17 cellular contexts compared by ENCODE assay signal in the genomic region with DNA sequence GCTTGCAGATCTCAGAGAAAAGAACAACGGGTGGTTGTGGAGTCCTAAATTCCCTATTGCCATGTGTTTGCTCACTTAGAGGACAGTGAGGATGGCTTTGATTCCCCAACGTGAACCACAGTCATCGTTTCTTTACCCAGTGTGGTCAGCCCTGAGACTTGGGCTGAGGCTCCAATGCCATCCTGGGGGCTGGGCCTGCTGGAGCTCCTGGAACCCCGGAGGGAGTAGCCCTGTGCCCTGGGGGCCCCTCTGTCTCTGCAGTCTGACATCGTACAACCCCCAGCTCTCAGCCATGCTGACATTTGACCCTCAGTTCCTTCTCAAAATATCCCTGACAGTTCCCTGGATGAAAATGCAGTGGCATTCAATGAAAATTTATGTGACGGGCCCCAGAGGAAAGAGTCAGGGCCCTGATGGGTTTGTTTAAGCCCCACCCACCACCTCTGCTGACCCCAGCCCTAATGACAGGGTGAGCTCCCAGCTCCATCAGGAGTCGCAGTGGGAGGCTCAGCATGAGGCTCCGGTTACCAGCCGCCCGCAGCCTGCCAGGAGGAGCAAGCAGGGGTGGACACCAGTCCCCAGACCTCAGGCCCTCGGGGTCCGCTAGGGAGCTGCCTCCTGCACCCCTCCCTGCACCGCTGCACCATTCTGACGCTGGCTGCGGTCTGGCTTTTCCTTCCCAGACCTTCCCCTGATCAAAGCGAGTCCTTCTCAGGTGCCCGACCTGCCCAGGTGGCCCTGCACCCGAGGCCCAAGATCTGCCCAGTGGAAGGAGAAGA.
"Had no signal": no experiment of that assay in that cellular context is flagged by ENCODE, and none has a peak within 500 bp of the region (broad histone marks: within the 10 kb centered on the region; RNA-seq: fewer than 3 reads in every experiment).

No MANE protein-coding gene starts in this region.

- H3K4me1 ChIP-seq: heart left ventricle, right atrium auricular region, uterus had no signal

- H3K4me3 ChIP-seq: cardiac muscle cell, heart left ventricle, right atrium auricular region, smooth muscle cell, uterus had no signal

- H3K4me2 ChIP-seq: smooth muscle cell had no signal

- H3K27me3 ChIP-seq: cardiac muscle cell, right atrium auricular region, uterus had no signal

- FAIRE-seq: colon, islet of Langerhans had no signal

- H3K27ac ChIP-seq: cardiac muscle cell, heart left ventricle, right atrium auricular region, uterus had no signal

- H3K36me3 ChIP-seq: cardiac muscle cell, heart left ventricle, right atrium auricular region, uterus had no signal

- H3K9me3 ChIP-seq: heart left ventricle, right atrium auricular region, uterus had no signal

- DNase-seq: cerebellar nuclear complex; dermis blood vessel endothelial cell; erythroblast; foreskin melanocyte; hippocampal formation; left ventricle myocardium superior; natural killer cell; stimulated activated CD4-positive, alpha-beta T cell treated with anti-CD3 and anti-CD28 coated beads, Interleukin-2, amount 100 ng/mL, for 48 hours; stimulated activated naive CD4-positive, alpha-beta T cell treated with Interleukin-2 at 50 U/mL for 16 hours; trophoblast cell had no signal
